ENCODE assay signal across 13 cellular contexts in the genomic region with DNA sequence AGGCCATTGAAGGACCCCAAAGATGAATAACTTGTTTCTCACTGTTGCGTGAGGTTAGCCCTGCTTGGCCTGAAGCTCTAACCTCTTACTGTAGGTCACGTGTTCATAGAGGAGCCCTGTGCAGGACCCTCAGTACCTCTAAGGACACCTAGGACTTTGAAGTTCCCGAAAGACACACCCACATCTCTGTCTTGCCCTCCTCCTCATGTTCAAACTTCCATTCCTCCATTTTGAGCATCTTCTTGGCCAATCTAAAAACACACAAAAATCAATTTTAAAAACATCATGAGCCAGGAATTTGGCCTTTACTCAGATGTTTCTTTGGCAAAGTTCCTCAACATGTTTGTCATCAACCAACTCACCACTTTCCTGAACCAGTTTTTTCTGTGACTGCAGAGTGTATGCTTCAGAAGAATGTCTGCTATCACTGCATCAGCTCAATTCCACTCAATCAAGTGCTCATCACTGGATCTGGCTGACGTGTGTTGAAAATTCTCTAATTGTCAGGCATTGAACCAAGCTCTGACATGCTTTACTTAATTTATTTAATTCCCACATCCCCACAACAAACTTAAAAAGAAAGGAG.
DNase-seq lines count a peak whose midpoint lies in the region; ATAC-seq and TF ChIP-seq lines count a peak whose summit lies in the region.
"Had no signal": no experiment of that assay in that cellular context is flagged by ENCODE, and none has a peak within 500 bp of the region (broad histone marks: within the 10 kb centered on the region; RNA-seq: fewer than 3 reads in every experiment).

No MANE protein-coding gene starts in this region.

- CTCF ChIA-PET in HCT116 (lab: Charles Lee) = no interaction called here

- in situ Hi-C loops in astrocyte of the spinal cord (cut with HindIII; ENCODE audit: low sequenced_read_pairs) = no loop called here

- no peaks in the 10 kb centered on the region for H3K36me3 ChIP-seq in HCT116 (ENCODE audit: control insufficient read depth in 1 of 2, insufficient read depth in 2 of 2, low read length in 2 of 2)
- H3K36me3 ChIP-seq: thoracic aorta had no signal

- POLR2A ChIA-PET in HCT116 (lab: Charles Lee) = interaction anchor here (1.0 kb wide), 1 partner anchor 25 kb away, joined by 3 read pairs; no protein-coding TSS in a partner anchor

- TF ChIP-seq POLR2A in HCT116 (IDR thresholded peaks at IDR 0.05; ENCODE audit: borderline replicate concordance, extremely low read depth, insufficient read depth, insufficient read length) = no peak

- no peaks in the 10 kb centered on the region for H3K9me2 ChIP-seq in HCT116 (ENCODE audit: insufficient read depth)

- intact Hi-C loops in HCT116 (cut with micrococcal nuclease) = no loop called here

- H3K9ac ChIP-seq in HCT116 (ENCODE audit: low read length) = no peak overlapping the region

- no peaks in the 10 kb centered on the region for H3K79me2 ChIP-seq in HCT116 (ENCODE audit: insufficient read depth, low read length)

- no peaks in the 10 kb centered on the region for H3K27me3 ChIP-seq in HCT116 (ENCODE audit: insufficient read depth, low read length)

- no peaks in the 10 kb centered on the region for H4K20me1 ChIP-seq in HCT116 (ENCODE audit: insufficient read depth)

- no peaks in the 10 kb centered on the region for H3K9me3 ChIP-seq in HCT116 (ENCODE audit: control insufficient read depth in 1 of 2, insufficient read depth in 1 of 2, low read depth in 1 of 2, low read length in 2 of 2)
- H3K9me3 ChIP-seq: thoracic aorta had no signal

- BruUV-seq in HCT116 (replicated peaks; lab: Mats Ljungman, UMichigan) = no TSS peak

- TF ChIP-seq CTCF in HCT116 (IDR thresholded peaks at IDR 0.05 in 2 of 3, conservative IDR thresholded peaks at IDR 0.05 in 1 of 3; ENCODE audit: borderline replicate concordance in 1 of 3, insufficient read depth in 1 of 3, low read depth in 2 of 3, low read length in 2 of 3) (no peak), astrocyte of the spinal cord (IDR thresholded peaks at IDR 0.05; ENCODE audit: low read depth, low read length) (no peak), GM20000 (IDR thresholded peaks at IDR 0.05; ENCODE audit: extremely low read depth, missing control alignments) (no peak)

- ATAC-seq in HCT116 = 0 out of 2 replicates have a peak, but pooled peaks have one; percentile 16
- ATAC-seq: sciatic nerve had no signal

- RAD21 ChIA-PET in HCT116 (lab: Charles Lee; ENCODE audit: low non-redundant PET in 1 of 2, low total read pairs in 2 of 2, uncharacterized antibody in 2 of 2, unreplicated experiment in 2 of 2) = no interaction called here

- DNase-seq in A172 (ENCODE audit: low spot score) (peak; percentile 55), HCT116 (ENCODE audit: low read depth, low spot score) (no peak), astrocyte of the spinal cord (ENCODE audit: low read depth, low spot score) (peak; percentile 80), iris pigment epithelial cell (ENCODE audit: low read depth) (peak; percentile 97), NCI-H345 (lab: John Stamatoyannopoulos, UW) (no peak), COLO829 (ENCODE audit: low spot score) (no peak), substantia nigra (lab: John Stamatoyannopoulos, UW) (no peak), GM20000 (ENCODE audit: low spot score) (no peak)
- DNase-seq: GF-D8, naive B cell, NCI-H1694 had no signal

- H3K27ac ChIP-seq in HCT116 (ENCODE audit: low read depth, low read length) (no peak overlapping the region), substantia nigra (ENCODE audit: low read depth, low read length, poor library complexity, severe bottlenecking) (no peak overlapping the region)

- no peak overlapping the region for H3K4me3 ChIP-seq in HCT116 (replicated peaks in 1 of 2; ENCODE audit: low read depth in 1 of 2, low read length in 2 of 2)
- no peak overlapping the region for H3K4me3 ChIP-seq in astrocyte of the spinal cord (ENCODE audit: low read depth, low read length)
- H3K4me3 ChIP-seq: thoracic aorta had no signal

- no peak for TF ChIP-seq RAD21 in HCT116 (IDR thresholded peaks at IDR 0.05; ENCODE audit: low read depth)

- H3K4me2 ChIP-seq in HCT116 (ENCODE audit: low read length) = peak overlapping the region; percentile 30

- peaks cover 26 to 47% of the 10 kb centered on the region in 2 experiments for H3K4me1 ChIP-seq in HCT116 (ENCODE audit: control insufficient read depth in 1 of 2, insufficient read depth in 2 of 2, low read length in 2 of 2)

- H2AFZ ChIP-seq in HCT116 (ENCODE audit: low read depth, low read length, poor library complexity, severe bottlenecking) = no peak overlapping the region

TF ChIP-seq in HCT116, 20 proteins besides CTCF, POLR2A, EP300 and RAD21:
- no peak for TF ChIP-seq EZH2 (IDR thresholded peaks at IDR 0.05)
- no peak for TF ChIP-seq SIN3A (IDR thresholded peaks at IDR 0.05; ENCODE audit: low read depth)
- TF ChIP-seq JUND (IDR thresholded peaks at IDR 0.05) = peak; percentile 49; the same call in 1 of the 2 replicates
- 0 out of 2 replicates have a peak, but pooled peaks have one; percentile 35 for TF ChIP-seq FOSL1 (IDR thresholded peaks at IDR 0.05; ENCODE audit: low read depth)

Comparison
In these comparisons a context has a peak if more than half of its experiments do, and no peak if none do; other contexts are left out.
1. DNase-seq: peak in A172 (single experiment), astrocyte of the spinal cord (single experiment) and iris pigment epithelial cell (single experiment); none in HCT116 (single experiment), NCI-H345 (single experiment), COLO829 (single experiment), substantia nigra (0 of 49) and GM20000 (single experiment).